Comparison of ENCODE assay signal across 1 cellular context in the genomic region with DNA sequence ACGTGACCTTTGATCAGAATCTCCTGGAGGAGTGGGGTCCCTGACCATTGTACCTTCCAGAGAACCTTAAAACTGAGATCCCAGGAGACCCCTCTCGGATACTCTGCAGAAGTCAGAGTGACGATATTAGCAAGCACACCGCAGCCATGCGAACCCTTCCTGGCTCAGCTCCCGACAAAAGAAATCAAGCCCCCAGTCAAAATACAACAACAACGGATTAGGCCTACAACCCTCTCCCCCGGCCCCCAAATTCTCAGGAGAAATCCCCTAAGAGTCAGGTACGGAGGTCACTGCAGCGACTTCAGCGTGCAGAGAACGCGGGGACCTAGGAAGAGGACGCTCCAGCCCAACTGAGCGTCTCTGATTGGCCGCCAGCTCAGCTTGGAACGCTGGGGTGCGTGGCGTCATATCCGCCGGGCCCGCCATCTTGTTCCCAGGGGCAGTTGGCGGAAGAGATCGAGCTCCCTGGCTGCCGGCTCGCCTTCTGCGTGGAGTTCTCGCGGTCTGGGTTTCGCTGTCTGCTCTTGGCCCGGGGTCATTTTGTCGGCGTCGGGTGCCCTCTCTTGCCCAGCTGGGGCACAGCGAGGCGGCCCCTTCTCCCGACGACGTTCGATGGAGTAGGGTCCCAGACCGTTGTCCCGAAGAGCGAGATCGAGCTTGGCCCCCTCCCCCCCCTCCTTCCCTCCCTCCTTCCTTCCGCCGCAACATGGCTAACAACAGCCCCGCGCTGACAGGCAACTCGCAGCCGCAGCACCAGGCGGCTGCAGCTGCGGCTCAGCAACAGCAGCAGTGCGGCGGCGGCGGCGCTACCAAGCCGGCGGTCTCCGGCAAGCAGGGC.
TF ChIP-seq lines count a peak whose summit lies in the region.

A gene with protein sequence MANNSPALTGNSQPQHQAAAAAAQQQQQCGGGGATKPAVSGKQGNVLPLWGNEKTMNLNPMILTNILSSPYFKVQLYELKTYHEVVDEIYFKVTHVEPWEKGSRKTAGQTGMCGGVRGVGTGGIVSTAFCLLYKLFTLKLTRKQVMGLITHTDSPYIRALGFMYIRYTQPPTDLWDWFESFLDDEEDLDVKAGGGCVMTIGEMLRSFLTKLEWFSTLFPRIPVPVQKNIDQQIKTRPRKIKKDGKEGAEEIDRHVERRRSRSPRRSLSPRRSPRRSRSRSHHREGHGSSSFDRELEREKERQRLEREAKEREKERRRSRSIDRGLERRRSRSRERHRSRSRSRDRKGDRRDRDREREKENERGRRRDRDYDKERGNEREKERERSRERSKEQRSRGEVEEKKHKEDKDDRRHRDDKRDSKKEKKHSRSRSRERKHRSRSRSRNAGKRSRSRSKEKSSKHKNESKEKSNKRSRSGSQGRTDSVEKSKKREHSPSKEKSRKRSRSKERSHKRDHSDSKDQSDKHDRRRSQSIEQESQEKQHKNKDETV (plus strand): TSS at position 425 of the 838 bp plus-strand sequence. CDS start 282 bp downstream, at position 707.

TF ChIP-seq in HepG2, 621 proteins besides CTCF, POLR2A, EP300 and RAD21 (continued from another document and continues in another):
- TF ChIP-seq, protein P1, sequence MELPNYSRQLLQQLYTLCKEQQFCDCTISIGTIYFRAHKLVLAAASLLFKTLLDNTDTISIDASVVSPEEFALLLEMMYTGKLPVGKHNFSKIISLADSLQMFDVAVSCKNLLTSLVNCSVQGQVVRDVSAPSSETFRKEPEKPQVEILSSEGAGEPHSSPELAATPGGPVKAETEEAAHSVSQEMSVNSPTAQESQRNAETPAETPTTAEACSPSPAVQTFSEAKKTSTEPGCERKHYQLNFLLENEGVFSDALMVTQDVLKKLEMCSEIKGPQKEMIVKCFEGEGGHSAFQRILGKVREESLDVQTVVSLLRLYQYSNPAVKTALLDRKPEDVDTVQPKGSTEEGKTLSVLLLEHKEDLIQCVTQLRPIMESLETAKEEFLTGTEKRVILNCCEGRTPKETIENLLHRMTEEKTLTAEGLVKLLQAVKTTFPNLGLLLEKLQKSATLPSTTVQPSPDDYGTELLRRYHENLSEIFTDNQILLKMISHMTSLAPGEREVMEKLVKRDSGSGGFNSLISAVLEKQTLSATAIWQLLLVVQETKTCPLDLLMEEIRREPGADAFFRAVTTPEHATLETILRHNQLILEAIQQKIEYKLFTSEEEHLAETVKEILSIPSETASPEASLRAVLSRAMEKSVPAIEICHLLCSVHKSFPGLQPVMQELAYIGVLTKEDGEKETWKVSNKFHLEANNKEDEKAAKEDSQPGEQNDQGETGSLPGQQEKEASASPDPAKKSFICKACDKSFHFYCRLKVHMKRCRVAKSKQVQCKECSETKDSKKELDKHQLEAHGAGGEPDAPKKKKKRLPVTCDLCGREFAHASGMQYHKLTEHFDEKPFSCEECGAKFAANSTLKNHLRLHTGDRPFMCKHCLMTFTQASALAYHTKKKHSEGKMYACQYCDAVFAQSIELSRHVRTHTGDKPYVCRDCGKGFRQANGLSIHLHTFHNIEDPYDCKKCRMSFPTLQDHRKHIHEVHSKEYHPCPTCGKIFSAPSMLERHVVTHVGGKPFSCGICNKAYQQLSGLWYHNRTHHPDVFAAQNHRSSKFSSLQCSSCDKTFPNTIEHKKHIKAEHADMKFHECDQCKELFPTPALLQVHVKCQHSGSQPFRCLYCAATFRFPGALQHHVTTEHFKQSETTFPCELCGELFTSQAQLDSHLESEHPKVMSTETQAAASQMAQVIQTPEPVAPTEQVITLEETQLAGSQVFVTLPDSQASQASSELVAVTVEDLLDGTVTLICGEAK (IDR thresholded peaks at IDR 0.05), result no peak
- TF ChIP-seq, protein P1 (CRISPR knock-in tag; IDR thresholded peaks at IDR 0.05), result peak; percentile 73
- TF ChIP-seq MBD4 (IDR thresholded peaks at IDR 0.05; ENCODE audit: borderline replicate concordance, low read length), result no peak
- TF ChIP-seq ZNF737 (CRISPR knock-in tag; IDR thresholded peaks at IDR 0.05; ENCODE audit: borderline replicate concordance), result 0 out of 2 replicates have a peak, but pooled peaks have one; percentile 21
- no peak for TF ChIP-seq CC2D1A (CRISPR knock-in tag; IDR thresholded peaks at IDR 0.05)
- TF ChIP-seq HMGA1 (CRISPR knock-in tag; conservative IDR thresholded peaks at IDR 0.05), result no peak
- TF ChIP-seq SRSF4 (IDR thresholded peaks at IDR 0.05; ENCODE audit: low read depth, low read length, poor library complexity, severe bottlenecking), result no peak
- peak; percentile 53 for TF ChIP-seq AGO1 (IDR thresholded peaks at IDR 0.05; ENCODE audit: low read depth, low read length, poor library complexity, severe bottlenecking)
- peak; percentile 85 for TF ChIP-seq ELF1 (CRISPR knock-in tag; IDR thresholded peaks at IDR 0.05)
- no peak for TF ChIP-seq ZNF530 (CRISPR knock-in tag; IDR thresholded peaks at IDR 0.05; ENCODE audit: low read depth)
- TF ChIP-seq KLF11 (CRISPR knock-in tag; IDR thresholded peaks at IDR 0.05), result no peak; the same call in 1 of the 2 replicates
- 0 out of 2 replicates have a peak, but pooled peaks have one; percentile 37 for TF ChIP-seq ZNF747 (CRISPR knock-in tag; IDR thresholded peaks at IDR 0.05; ENCODE audit: borderline replicate concordance)
- peak; percentile 32 for TF ChIP-seq U2AF1 (optimal IDR thresholded peaks at IDR 0.05; ENCODE audit: low read depth, low read length)
- TF ChIP-seq YY1 (IDR thresholded peaks at IDR 0.05; ENCODE audit: insufficient read depth, insufficient replicate concordance, low read depth, low read length), result peak; percentile 96
- TF ChIP-seq TMF1 (CRISPR knock-in tag; IDR thresholded peaks at IDR 0.05; ENCODE audit: low read depth), result no peak
- peak; percentile 61; the same call in 1 of the 2 replicates for TF ChIP-seq ZNF775 (CRISPR knock-in tag; IDR thresholded peaks at IDR 0.05; ENCODE audit: borderline replicate concordance)
- TF ChIP-seq, protein P2, sequence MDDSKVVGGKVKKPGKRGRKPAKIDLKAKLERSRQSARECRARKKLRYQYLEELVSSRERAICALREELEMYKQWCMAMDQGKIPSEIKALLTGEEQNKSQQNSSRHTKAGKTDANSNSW (CRISPR knock-in tag; IDR thresholded peaks at IDR 0.05; ENCODE audit: borderline replicate concordance), result no peak
- TF ChIP-seq STAG1 (CRISPR knock-in tag; IDR thresholded peaks at IDR 0.05), result no peak
- TF ChIP-seq, protein P3, sequence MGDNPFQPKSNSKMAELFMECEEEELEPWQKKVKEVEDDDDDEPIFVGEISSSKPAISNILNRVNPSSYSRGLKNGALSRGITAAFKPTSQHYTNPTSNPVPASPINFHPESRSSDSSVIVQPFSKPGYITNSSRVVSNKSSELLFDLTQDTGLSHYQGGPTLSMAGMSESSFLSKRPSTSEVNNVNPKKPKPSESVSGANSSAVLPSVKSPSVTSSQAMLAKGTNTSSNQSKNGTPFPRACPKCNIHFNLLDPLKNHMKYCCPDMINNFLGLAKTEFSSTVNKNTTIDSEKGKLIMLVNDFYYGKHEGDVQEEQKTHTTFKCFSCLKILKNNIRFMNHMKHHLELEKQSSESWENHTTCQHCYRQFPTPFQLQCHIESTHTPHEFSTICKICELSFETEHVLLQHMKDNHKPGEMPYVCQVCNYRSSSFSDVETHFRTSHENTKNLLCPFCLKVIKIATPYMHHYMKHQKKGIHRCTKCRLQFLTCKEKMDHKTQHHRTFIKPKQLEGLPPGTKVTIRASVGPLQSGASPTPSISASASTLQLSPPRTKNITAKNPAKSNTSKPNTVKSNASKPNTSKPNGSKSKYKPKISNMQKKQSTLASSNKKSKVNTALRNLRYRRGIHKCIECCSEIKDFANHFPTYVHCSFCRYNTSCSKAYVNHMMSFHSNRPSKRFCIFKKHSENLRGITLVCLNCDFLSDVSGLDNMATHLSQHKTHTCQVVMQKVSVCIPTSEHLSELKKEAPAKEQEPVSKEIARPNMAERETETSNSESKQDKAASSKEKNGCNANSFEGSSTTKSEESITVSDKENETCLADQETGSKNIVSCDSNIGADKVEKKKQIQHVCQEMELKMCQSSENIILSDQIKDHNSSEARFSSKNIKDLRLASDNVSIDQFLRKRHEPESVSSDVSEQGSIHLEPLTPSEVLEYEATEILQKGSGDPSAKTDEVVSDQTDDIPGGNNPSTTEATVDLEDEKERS (CRISPR knock-in tag; IDR thresholded peaks at IDR 0.05), result no peak; the same call in 1 of the 2 replicates
- no peak for TF ChIP-seq ZNF549 (CRISPR knock-in tag; IDR thresholded peaks at IDR 0.05)
- TF ChIP-seq, protein P4, sequence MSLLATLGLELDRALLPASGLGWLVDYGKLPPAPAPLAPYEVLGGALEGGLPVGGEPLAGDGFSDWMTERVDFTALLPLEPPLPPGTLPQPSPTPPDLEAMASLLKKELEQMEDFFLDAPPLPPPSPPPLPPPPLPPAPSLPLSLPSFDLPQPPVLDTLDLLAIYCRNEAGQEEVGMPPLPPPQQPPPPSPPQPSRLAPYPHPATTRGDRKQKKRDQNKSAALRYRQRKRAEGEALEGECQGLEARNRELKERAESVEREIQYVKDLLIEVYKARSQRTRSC (CRISPR knock-in tag; IDR thresholded peaks at IDR 0.05; ENCODE audit: low read depth), result 0 out of 2 replicates have a peak, but pooled peaks have one; percentile 54
- TF ChIP-seq, protein P5, sequence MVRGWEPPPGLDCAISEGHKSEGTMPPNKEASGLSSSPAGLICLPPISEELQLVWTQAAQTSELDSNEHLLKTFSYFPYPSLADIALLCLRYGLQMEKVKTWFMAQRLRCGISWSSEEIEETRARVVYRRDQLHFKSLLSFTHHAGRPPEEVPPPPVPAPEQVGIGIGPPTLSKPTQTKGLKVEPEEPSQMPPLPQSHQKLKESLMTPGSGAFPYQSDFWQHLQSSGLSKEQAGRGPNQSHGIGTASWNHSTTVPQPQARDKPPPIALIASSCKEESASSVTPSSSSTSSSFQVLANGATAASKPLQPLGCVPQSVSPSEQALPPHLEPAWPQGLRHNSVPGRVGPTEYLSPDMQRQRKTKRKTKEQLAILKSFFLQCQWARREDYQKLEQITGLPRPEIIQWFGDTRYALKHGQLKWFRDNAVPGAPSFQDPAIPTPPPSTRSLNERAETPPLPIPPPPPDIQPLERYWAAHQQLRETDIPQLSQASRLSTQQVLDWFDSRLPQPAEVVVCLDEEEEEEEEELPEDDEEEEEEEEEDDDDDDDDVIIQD (CRISPR knock-in tag; IDR thresholded peaks at IDR 0.05; ENCODE audit: low read depth), result no peak
- TF ChIP-seq, protein P6, sequence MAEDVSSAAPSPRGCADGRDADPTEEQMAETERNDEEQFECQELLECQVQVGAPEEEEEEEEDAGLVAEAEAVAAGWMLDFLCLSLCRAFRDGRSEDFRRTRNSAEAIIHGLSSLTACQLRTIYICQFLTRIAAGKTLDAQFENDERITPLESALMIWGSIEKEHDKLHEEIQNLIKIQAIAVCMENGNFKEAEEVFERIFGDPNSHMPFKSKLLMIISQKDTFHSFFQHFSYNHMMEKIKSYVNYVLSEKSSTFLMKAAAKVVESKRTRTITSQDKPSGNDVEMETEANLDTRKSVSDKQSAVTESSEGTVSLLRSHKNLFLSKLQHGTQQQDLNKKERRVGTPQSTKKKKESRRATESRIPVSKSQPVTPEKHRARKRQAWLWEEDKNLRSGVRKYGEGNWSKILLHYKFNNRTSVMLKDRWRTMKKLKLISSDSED (CRISPR knock-in tag; IDR thresholded peaks at IDR 0.05), result peak; percentile 67; the same call in 1 of the 2 replicates
- TF ChIP-seq, protein P7, sequence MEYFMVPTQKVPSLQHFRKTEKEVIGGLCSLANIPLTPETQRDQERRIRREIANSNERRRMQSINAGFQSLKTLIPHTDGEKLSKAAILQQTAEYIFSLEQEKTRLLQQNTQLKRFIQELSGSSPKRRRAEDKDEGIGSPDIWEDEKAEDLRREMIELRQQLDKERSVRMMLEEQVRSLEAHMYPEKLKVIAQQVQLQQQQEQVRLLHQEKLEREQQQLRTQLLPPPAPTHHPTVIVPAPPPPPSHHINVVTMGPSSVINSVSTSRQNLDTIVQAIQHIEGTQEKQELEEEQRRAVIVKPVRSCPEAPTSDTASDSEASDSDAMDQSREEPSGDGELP (IDR thresholded peaks at IDR 0.05; ENCODE audit: borderline replicate concordance, low read depth), result no peak
- no peak for TF ChIP-seq MTA3 (CRISPR knock-in tag; IDR thresholded peaks at IDR 0.05)
- TF ChIP-seq CBX1 (IDR thresholded peaks at IDR 0.05; ENCODE audit: low read depth), result peak; percentile 89
- peak; percentile 79; the same call in 1 of the 2 replicates for TF ChIP-seq ZBTB3 (CRISPR knock-in tag; IDR thresholded peaks at IDR 0.05; ENCODE audit: borderline replicate concordance, low read depth)
- no peak for TF ChIP-seq NAIF1 (CRISPR knock-in tag; IDR thresholded peaks at IDR 0.05; ENCODE audit: borderline replicate concordance)
- peak; percentile 68 for TF ChIP-seq HNRNPK (IDR thresholded peaks at IDR 0.05; ENCODE audit: low read depth, low read length, poor library complexity, severe bottlenecking)
- TF ChIP-seq, protein P8, sequence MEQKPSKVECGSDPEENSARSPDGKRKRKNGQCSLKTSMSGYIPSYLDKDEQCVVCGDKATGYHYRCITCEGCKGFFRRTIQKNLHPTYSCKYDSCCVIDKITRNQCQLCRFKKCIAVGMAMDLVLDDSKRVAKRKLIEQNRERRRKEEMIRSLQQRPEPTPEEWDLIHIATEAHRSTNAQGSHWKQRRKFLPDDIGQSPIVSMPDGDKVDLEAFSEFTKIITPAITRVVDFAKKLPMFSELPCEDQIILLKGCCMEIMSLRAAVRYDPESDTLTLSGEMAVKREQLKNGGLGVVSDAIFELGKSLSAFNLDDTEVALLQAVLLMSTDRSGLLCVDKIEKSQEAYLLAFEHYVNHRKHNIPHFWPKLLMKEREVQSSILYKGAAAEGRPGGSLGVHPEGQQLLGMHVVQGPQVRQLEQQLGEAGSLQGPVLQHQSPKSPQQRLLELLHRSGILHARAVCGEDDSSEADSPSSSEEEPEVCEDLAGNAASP (CRISPR knock-in tag; IDR thresholded peaks at IDR 0.05; ENCODE audit: borderline replicate concordance), result no peak
- peak; percentile 35 for TF ChIP-seq ZNF883 (CRISPR knock-in tag; IDR thresholded peaks at IDR 0.05; ENCODE audit: not compliant biosample characterization)
- TF ChIP-seq, protein P9, sequence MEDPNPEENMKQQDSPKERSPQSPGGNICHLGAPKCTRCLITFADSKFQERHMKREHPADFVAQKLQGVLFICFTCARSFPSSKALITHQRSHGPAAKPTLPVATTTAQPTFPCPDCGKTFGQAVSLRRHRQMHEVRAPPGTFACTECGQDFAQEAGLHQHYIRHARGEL (CRISPR knock-in tag; IDR thresholded peaks at IDR 0.05), result no peak
